Comparison of ENCODE assay signal across 8 cellular contexts in the genomic region with DNA sequence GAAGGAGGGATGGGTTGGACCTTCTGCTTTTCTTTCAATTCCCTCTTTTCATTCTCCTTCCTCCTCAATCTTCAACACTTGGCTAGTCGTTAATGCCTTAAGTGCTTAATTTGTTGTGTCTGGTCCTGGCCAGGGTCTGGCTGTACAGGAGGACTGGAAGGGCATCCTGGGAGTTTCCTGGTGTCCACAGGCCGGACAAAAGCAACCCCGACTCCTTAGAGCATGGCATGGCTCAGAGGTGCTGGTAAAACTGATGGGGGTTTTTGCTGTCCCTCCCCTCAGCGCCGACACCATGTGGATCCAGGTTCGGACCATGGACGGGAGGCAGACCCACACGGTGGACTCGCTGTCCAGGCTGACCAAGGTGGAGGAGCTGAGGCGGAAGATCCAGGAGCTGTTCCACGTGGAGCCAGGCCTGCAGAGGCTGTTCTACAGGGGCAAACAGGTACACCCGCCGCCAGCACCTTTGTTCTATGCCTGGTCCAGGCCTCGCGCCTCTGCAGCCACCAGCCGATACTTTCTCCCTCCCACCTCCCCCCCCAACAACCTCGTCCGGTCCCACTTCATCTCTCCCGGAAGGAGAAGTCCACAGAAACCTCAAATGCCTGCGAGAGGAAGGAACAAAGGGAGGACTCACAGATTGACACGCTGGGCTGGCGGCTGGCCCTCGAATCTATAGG. TPM values are rescaled to one million over a fixed set of nuclear protein-coding genes. Genes with fewer than 3 reads are reported as not detected.
DNase-seq lines count a peak whose midpoint lies in the region; ATAC-seq and TF ChIP-seq lines count a peak whose summit lies in the region.

No MANE protein-coding gene starts in this region.

- H3K9me3 ChIP-seq in iPS-15b (ENCODE audit: control insufficient read depth, insufficient read depth, low read length) (no peaks in the 10 kb centered on the region), smooth muscle cell (replicated peaks; ENCODE audit: low read depth) (no peaks in the 10 kb centered on the region)

- peaks cover 50% of the 10 kb centered on the region for H3K36me3 Mint-ChIP-seq in activated CD4-positive, alpha-beta T cell treated with anti-CD3 and anti-CD28 coated beads for 36 hours (ENCODE audit: low read depth)
- peaks cover 3% of the 10 kb centered on the region for H3K36me3 Mint-ChIP-seq in activated naive CD4-positive, alpha-beta T cell treated with anti-CD3 and anti-CD28 coated beads, Interleukin-2, amount 50 U/mL, for 24 hours

- H3K4me3 ChIP-seq in iPS-15b (ENCODE audit: low read depth, low read length): peak overlapping the region; percentile 63
- peak overlapping the region; percentile 82 for H3K4me3 ChIP-seq in smooth muscle cell

- H3K36me3 ChIP-seq in iPS-15b (ENCODE audit: control insufficient read depth, insufficient read depth, low read length) (peaks cover 12% of the 10 kb centered on the region), smooth muscle cell (ENCODE audit: low read depth) (no peaks in the 10 kb centered on the region)

- 36% methylated on average over 23 of the region's 23 CpGs for WGBS in smooth muscle cell (ENCODE audit: low lambda C conversion rate)

- peaks cover 48% of the 10 kb centered on the region for H3K4me1 Mint-ChIP-seq in activated CD4-positive, alpha-beta T cell treated with anti-CD3 and anti-CD28 coated beads for 36 hours
- peaks cover 60% of the 10 kb centered on the region for H3K4me1 Mint-ChIP-seq in activated naive CD4-positive, alpha-beta T cell treated with anti-CD3 and anti-CD28 coated beads, Interleukin-2, amount 50 U/mL, for 24 hours

- in situ Hi-C loops in G401 (cut with HindIII; ENCODE audit: low sequenced_read_pairs): no loop called here

- ATAC-seq in activated CD4-positive, alpha-beta T cell treated with anti-CD3 and anti-CD28 coated beads for 36 hours: no peak

- CTCF ChIA-PET in activated CD4-positive, alpha-beta T cell treated with anti-CD3 and anti-CD28 coated beads for 36 hours (lab: Charles Lee): interaction anchor here (1.0 to 4.9 kb wide), 6 partner anchors 36 to 119 kb away, joined by 3 to 52 read pairs (median 8); a partner anchor contains a TSS

- peak overlapping the region; percentile 26 for H3K9ac ChIP-seq in iPS-15b (ENCODE audit: low read depth, low read length)
- H3K9ac ChIP-seq in smooth muscle cell (ENCODE audit: low read depth): peak overlapping the region; percentile 59

- H3K4me2 ChIP-seq in smooth muscle cell: peak overlapping the region; percentile 95

- no peaks in the 10 kb centered on the region for H3K9me3 Mint-ChIP-seq in activated CD4-positive, alpha-beta T cell treated with anti-CD3 and anti-CD28 coated beads for 36 hours (ENCODE audit: low read depth)
- H3K9me3 Mint-ChIP-seq in activated naive CD4-positive, alpha-beta T cell treated with anti-CD3 and anti-CD28 coated beads, Interleukin-2, amount 50 U/mL, for 24 hours: no peaks in the 10 kb centered on the region

- POLR2A ChIA-PET in activated CD4-positive, alpha-beta T cell treated with anti-CD3 and anti-CD28 coated beads for 36 hours (lab: Charles Lee): interaction anchor here (0.6 to 1.3 kb wide), 5 partner anchors 16 to 46 kb away, joined by 3 to 6 read pairs (median 4); a partner anchor contains a TSS

- peak overlapping the region; percentile 71 for H2AFZ ChIP-seq in smooth muscle cell (ENCODE audit: low read depth)

- H4K20me1 ChIP-seq in smooth muscle cell (ENCODE audit: low read depth): no peaks in the 10 kb centered on the region

- peak overlapping the region; percentile 83 for H3K4me3 Mint-ChIP-seq in activated CD4-positive, alpha-beta T cell treated with anti-CD3 and anti-CD28 coated beads for 36 hours
- peak overlapping the region; percentile 100 for H3K4me3 Mint-ChIP-seq in activated naive CD4-positive, alpha-beta T cell treated with anti-CD3 and anti-CD28 coated beads, Interleukin-2, amount 50 U/mL, for 24 hours

- DNase-seq in activated CD4-positive, alpha-beta T cell treated with anti-CD3 and anti-CD28 coated beads for 36 hours: peak; percentile 46
- DNase-seq in activated CD4-positive, alpha-beta T cell treated with anti-CD3 and anti-CD28 coated beads for 4 hours: no peak
- DNase-seq in M059J (ENCODE audit: low read depth): peak; percentile 80
- DNase-seq in smooth muscle cell (lab: John Stamatoyannopoulos, UW; ENCODE audit: unreplicated experiment): no peak
- no peak for DNase-seq in G401 (ENCODE audit: low spot score)
- DNase-seq in NCI-H774 (lab: John Stamatoyannopoulos, UW): no peak

- H3K79me2 ChIP-seq in smooth muscle cell (ENCODE audit: low read depth): peaks cover 7% of the 10 kb centered on the region

- intact Hi-C loops in activated CD4-positive, alpha-beta T cell treated with anti-CD3 and anti-CD28 coated beads for 36 hours (cut with DNase I, micrococcal nuclease): loop anchor here (1.0 to 10.0 kb wide), 12 partner anchors 38 to 713 kb away; a partner anchor contains a TSS

- H3K27me3 ChIP-seq in iPS-15b (ENCODE audit: control insufficient read depth, insufficient read depth, low read length): no peaks in the 10 kb centered on the region
- no peaks in the 10 kb centered on the region for H3K27me3 ChIP-seq in smooth muscle cell (ENCODE audit: low read depth)

- no peaks in the 10 kb centered on the region for H3K27me3 Mint-ChIP-seq in activated CD4-positive, alpha-beta T cell treated with anti-CD3 and anti-CD28 coated beads for 36 hours
- no peaks in the 10 kb centered on the region for H3K27me3 Mint-ChIP-seq in activated naive CD4-positive, alpha-beta T cell treated with anti-CD3 and anti-CD28 coated beads, Interleukin-2, amount 50 U/mL, for 24 hours

- TF ChIP-seq CTCF in smooth muscle cell (IDR thresholded peaks at IDR 0.05; ENCODE audit: borderline replicate concordance, insufficient read depth, poor library complexity, severe bottlenecking): no peak

- H3K27ac Mint-ChIP-seq in activated CD4-positive, alpha-beta T cell treated with anti-CD3 and anti-CD28 coated beads for 36 hours: peak overlapping the region; percentile 90
- peak overlapping the region; percentile 86 for H3K27ac Mint-ChIP-seq in activated naive CD4-positive, alpha-beta T cell treated with anti-CD3 and anti-CD28 coated beads, Interleukin-2, amount 50 U/mL, for 24 hours

- H3F3A ChIP-seq in smooth muscle cell (ENCODE audit: low read depth): peaks cover 18% of the 10 kb centered on the region

- peak overlapping the region; percentile 88 for H3K27ac ChIP-seq in smooth muscle cell (ENCODE audit: low read depth)

- H3K4me1 ChIP-seq in iPS-15b (ENCODE audit: control insufficient read depth, insufficient read depth, low read length) (peaks cover 5% of the 10 kb centered on the region), smooth muscle cell (ENCODE audit: low read depth) (peaks cover 19% of the 10 kb centered on the region)

RNA-seq across cellular contexts. Expression of a gene that starts 1.4 kb away (rescaled TPM):
- 100 to 1,000 TPM; 126 to 151 TPM for total RNA-seq in activated CD4-positive, alpha-beta T cell treated with anti-CD3 and anti-CD28 coated beads for 36 hours
- 35.7 and 60.1 TPM in 2 replicates for total RNA-seq in M059J (2014; rRNA removed; shearing (Covaris generic))
- total RNA-seq in smooth muscle cell: 11.3 and 16.9 TPM in 2 replicates
- polyA plus RNA-seq in smooth muscle cell: 22.7 and 27.2 TPM in 2 replicates
- 88.6 and 112 TPM in 2 replicates for total RNA-seq in G401 (2014; rRNA removed; shearing (Covaris generic))

RNA-seq across cellular contexts. Expression of a gene that starts 8.0 kb away (rescaled TPM):
- not detected for total RNA-seq in activated CD4-positive, alpha-beta T cell treated with anti-CD3 and anti-CD28 coated beads for 36 hours
- not detected in 2 replicates for total RNA-seq in M059J (2014; rRNA removed; shearing (Covaris generic))
- not detected in 2 replicates for total RNA-seq in smooth muscle cell
- not detected in 2 replicates for polyA plus RNA-seq in smooth muscle cell
- total RNA-seq in G401 (2014; rRNA removed; shearing (Covaris generic)): not detected in 2 replicates

RNA-seq across cellular contexts. Expression of a gene that starts 43.3 kb away (rescaled TPM):
- total RNA-seq in activated CD4-positive, alpha-beta T cell treated with anti-CD3 and anti-CD28 coated beads for 36 hours: 10 to 100 TPM; 26.9 to 27.5 TPM
- total RNA-seq in M059J (2014; rRNA removed; shearing (Covaris generic)): 165 and 222 TPM in 2 replicates
- 101 and 102 TPM in 2 replicates for total RNA-seq in smooth muscle cell
- polyA plus RNA-seq in smooth muscle cell: 176 and 202 TPM in 2 replicates
- total RNA-seq in G401 (2014; rRNA removed; shearing (Covaris generic)): 231 TPM in 2 replicates

RNA-seq across cellular contexts. Expression of a gene that starts 58.2 kb away (rescaled TPM):
- total RNA-seq in activated CD4-positive, alpha-beta T cell treated with anti-CD3 and anti-CD28 coated beads for 36 hours: 10 to 100 TPM; 33.9 to 35.8 TPM
- 9.8 and 24.9 TPM in 2 replicates for total RNA-seq in M059J (2014; rRNA removed; shearing (Covaris generic))
- total RNA-seq in smooth muscle cell: 24.6 and 27.9 TPM in 2 replicates
- 32.3 and 45.1 TPM in 2 replicates for polyA plus RNA-seq in smooth muscle cell
- total RNA-seq in G401 (2014; rRNA removed; shearing (Covaris generic)): 15.5 and 19.3 TPM in 2 replicates

Comparison
In these comparisons a context has a peak if more than half of its experiments do, and no peak if none do; other contexts are left out.
1. DNase-seq: peak in activated CD4-positive, alpha-beta T cell treated with anti-CD3 and anti-CD28 coated beads for 36 hours (single experiment) and M059J (single experiment); none in activated CD4-positive, alpha-beta T cell treated with anti-CD3 and anti-CD28 coated beads for 4 hours (0 of 2), smooth muscle cell (single experiment), G401 (single experiment) and NCI-H774 (single experiment).